In genomic region chr20:63072231-63072791, GRCh38 we compare ENCODE assay signal across 20 cellular contexts.
DNase-seq lines count a peak whose midpoint lies in the region; ATAC-seq, FAIRE-seq and TF ChIP-seq lines count a peak whose summit lies in the region.
"Had no signal": no experiment of that assay in that cellular context is flagged by ENCODE, and none has a peak within 500 bp of the region (broad histone marks: within the 10 kb centered on the region; RNA-seq: fewer than 3 reads in every experiment).

No MANE protein-coding gene starts in this region.

- CTCF ChIA-PET in A549 (lab: Yijun Ruan, JAX): interaction anchor here (1.1 to 1.6 kb wide), 4 partner anchors 8 to 163 kb away, joined by 3 to 6 read pairs (median 4); no protein-coding TSS in a partner anchor
- CTCF ChIA-PET in H1 (lab: Charles Lee; ENCODE audit: partially characterized antibody): interaction anchor here (1.3 to 1.9 kb wide), 4 partner anchors 10 to 101 kb away, joined by 3 to 7 read pairs (median 6); no protein-coding TSS in a partner anchor

- H2AFZ ChIP-seq in H1 (ENCODE audit: low read length): no peak overlapping the region
- no peak overlapping the region for H2AFZ ChIP-seq in neural progenitor cell (replicated peaks)

- H3K23ac ChIP-seq in H1 (ENCODE audit: insufficient read length): no peak overlapping the region

- H3K27ac ChIP-seq in A549 (peak overlapping the region in 1 of 2 experiments; percentile 21; a peak in 1 of 6 replicates), H1 (ENCODE audit: low read depth, low read length) (no peak overlapping the region), neural progenitor cell (no peak overlapping the region)
- H3K27ac ChIP-seq: adrenal gland, neutrophil, SJSA1 had no signal

- H3K9me3 ChIP-seq in A549: peaks cover 14% of the 10 kb centered on the region; the same call in 2 of the 3 replicates
- no peaks in the 10 kb centered on the region for H3K9me3 ChIP-seq in ES-I3 (ENCODE audit: control insufficient read depth, insufficient read depth, low read length)
- no peaks in the 10 kb centered on the region; a peak in 1 of 4 replicates for H3K9me3 ChIP-seq in H1 (ENCODE audit: insufficient read depth in 2 of 2, low read depth in 1 of 2, low read length in 1 of 2)
- peaks cover under 1% of the 10 kb centered on the region for H3K9me3 ChIP-seq in neural progenitor cell (ENCODE audit: low read depth)
- H3K9me3 ChIP-seq: neutrophil had no signal

- H3K9me3 Mint-ChIP-seq in neural progenitor cell: peaks cover 11% of the 10 kb centered on the region

- no peak overlapping the region for H3K27ac Mint-ChIP-seq in neural progenitor cell
- H3K27ac Mint-ChIP-seq: T-helper 1 cell treated with Interleukin-12 subunit alpha and Interleukin-12 subunit beta and Interleukin-4 antibody, amounts not matched to agents 30 μg/mL and 1 μg/mL, for 36 hours had no signal

- FAIRE-seq in A549 (lab: Jason Lieb, UNC) (no peak), H1 (lab: Jason Lieb, UNC) (no peak)
- FAIRE-seq: frontal cortex, GM12892, H54 had no signal

- WGBS in A549 (ENCODE audit: missing lambda C conversion rate): 38% methylated on average over 28 of the region's 52 CpGs
- 18% methylated on average over 8 of the region's 52 CpGs; no CpG with 5 or more reads in 1 of the 2 experiments for WGBS in H1 (ENCODE audit: extremely low coverage in 1 of 2, insufficient coverage in 1 of 2, insufficient read length in 1 of 2, insufficient replicate concordance in 2 of 2, low coverage in 1 of 2, low lambda C conversion rate in 2 of 2, missing lambda C conversion rate in 1 of 2), 2 experiments

- peaks cover 45% of the 10 kb centered on the region for H3K27me3 Mint-ChIP-seq in neural progenitor cell (ENCODE audit: insufficient read depth, low read depth)

- H2BK12ac ChIP-seq in H1 (ENCODE audit: low read depth, low read length): no peak overlapping the region

- no peaks in the 10 kb centered on the region for H3K79me1 ChIP-seq in H1 (ENCODE audit: low read depth, low read length)

- no peak overlapping the region for H4K91ac ChIP-seq in H1 (replicated peaks; ENCODE audit: insufficient read length, low read length)

- H3K18ac ChIP-seq in H1 (ENCODE audit: extremely low read depth, low read length): no peak overlapping the region

- POLR2A ChIA-PET in A549 (lab: Yijun Ruan, JAX) (interaction anchor here (0.6 kb wide), 1 partner anchor 12 kb away, joined by 4 read pairs; no protein-coding TSS in a partner anchor), H1 (lab: Charles Lee; ENCODE audit: partially characterized antibody) (interaction anchor here (0.7 kb wide), 1 partner anchor 30 kb away, joined by 4 read pairs; no protein-coding TSS in a partner anchor)

- no peak overlapping the region for H2BK20ac ChIP-seq in H1 (ENCODE audit: low read length)

- DNase-seq in A549 (ENCODE audit: low read depth in 1 of 2, low spot score in 1 of 2) (no peak), H1 (ENCODE audit: low read depth in 1 of 2, low spot score in 2 of 2) (no peak), neural progenitor cell (ENCODE audit: low spot score) (no peak), GM20000 (ENCODE audit: low spot score) (no peak)
- DNase-seq: activated CD8-positive, alpha-beta memory T cell treated with anti-CD3 and anti-CD28 coated beads, Interleukin-2, amount 50 U/mL, for 48 hours; adrenal gland; DMS79; Kasumi-1; NCI-H1048; NCI-H187 treated with DMSO at 0.1 percent for 48 hours had no signal

- H4K5ac ChIP-seq in H1 (ENCODE audit: insufficient read length, low read depth, low read length): no peak overlapping the region

- H3K9ac ChIP-seq in ES-I3 (ENCODE audit: low read depth, low read length) (peak overlapping the region; percentile 24; the same call in 1 of the 2 replicates), H1 (replicated peaks in 1 of 4; ENCODE audit: extremely low read depth in 1 of 4, low read depth in 3 of 4, low read length in 3 of 4) (no peak overlapping the region), neural progenitor cell (no peak overlapping the region)

- no peak overlapping the region for H3K4me3 Mint-ChIP-seq in neural progenitor cell
- H3K4me3 Mint-ChIP-seq: T-helper 1 cell treated with Interleukin-12 subunit alpha and Interleukin-12 subunit beta and Interleukin-4 antibody, amounts not matched to agents 30 μg/mL and 1 μg/mL, for 36 hours had no signal

- H2BK15ac ChIP-seq in H1 (ENCODE audit: low read length): no peak overlapping the region

- H2BK120ac ChIP-seq in H1 (replicated peaks; ENCODE audit: low read depth, low read length): no peak overlapping the region

- ATAC-seq in A549: no peak
- no peak for ATAC-seq in HG02610 (IDR thresholded peaks at IDR 0.05; ENCODE audit: unreplicated experiment)
- no peak for ATAC-seq in GM21717 (IDR thresholded peaks at IDR 0.05; ENCODE audit: unreplicated experiment)
- ATAC-seq: left colon had no signal

- peaks cover 8% of the 10 kb centered on the region for H3K4me1 Mint-ChIP-seq in neural progenitor cell

- no peaks in the 10 kb centered on the region for H3K36me3 ChIP-seq in ES-I3 (ENCODE audit: insufficient read depth, low read length)
- no peaks in the 10 kb centered on the region for H3K36me3 ChIP-seq in H1 (ENCODE audit: control insufficient read depth in 2 of 4, insufficient read depth in 4 of 4, low read length in 3 of 4)
- no peaks in the 10 kb centered on the region for H3K36me3 ChIP-seq in neural progenitor cell
- H3K36me3 ChIP-seq: adrenal gland, neutrophil, SJSA1 had no signal

- peaks cover 9 to 26% (median 19%) of the 10 kb centered on the region in 4 experiments for H3K27me3 ChIP-seq in H1 (replicated peaks in 1 of 4; ENCODE audit: control insufficient read depth in 3 of 4, extremely low read depth in 1 of 4, insufficient read depth in 3 of 4, low read length in 3 of 4)
- peaks cover 75% of the 10 kb centered on the region for H3K27me3 ChIP-seq in neural progenitor cell

- no peak for TF ChIP-seq EP300 in A549 (IDR thresholded peaks at IDR 0.05)
- no peak for TF ChIP-seq EP300 in H1 (IDR thresholded peaks at IDR 0.05; ENCODE audit: borderline replicate concordance in 1 of 2, low read depth in 2 of 2, low read length in 2 of 2)

- no peak overlapping the region for H3K56ac ChIP-seq in H1 (replicated peaks; ENCODE audit: insufficient read length, low read depth, low read length)

- no peak for TF ChIP-seq POLR2A in A549 (IDR thresholded peaks at IDR 0.05; ENCODE audit: low read length)
- no peak for TF ChIP-seq POLR2A in H1 (IDR thresholded peaks at IDR 0.05; ENCODE audit: control extremely low read depth in 1 of 2, low read depth in 2 of 2, low read length in 2 of 2)

- H3K4me2 ChIP-seq in A549: peak overlapping the region; percentile 73
- peak overlapping the region; percentile 59 to 80 for H3K4me2 ChIP-seq in H1 (ENCODE audit: insufficient read depth in 1 of 2, low read depth in 2 of 2, low read length in 2 of 2)
- H3K4me2 ChIP-seq in neural progenitor cell: peak overlapping the region; percentile 61

- no peak overlapping the region for H4K8ac ChIP-seq in H1 (ENCODE audit: extremely low read depth, insufficient read depth, low read length)

- no peak for TF ChIP-seq CTCF in A549 (IDR thresholded peaks at IDR 0.05)
- TF ChIP-seq CTCF in H1 (IDR thresholded peaks at IDR 0.05; ENCODE audit: control extremely low read depth in 1 of 3, insufficient read depth in 1 of 3, low read depth in 1 of 3, low read length in 3 of 3): no peak
- TF ChIP-seq CTCF in neural progenitor cell (IDR thresholded peaks at IDR 0.05): no peak
- no peak for TF ChIP-seq CTCF in GM20000 (IDR thresholded peaks at IDR 0.05; ENCODE audit: extremely low read depth, missing control alignments)

- no peak overlapping the region for H3K4ac ChIP-seq in H1 (replicated peaks; ENCODE audit: insufficient read length, low read depth, low read length)

- no peaks in the 10 kb centered on the region for H3K79me2 ChIP-seq in H1 (ENCODE audit: control insufficient read depth in 1 of 2, insufficient read depth in 2 of 2, low read length in 2 of 2)
- H3K79me2 ChIP-seq in neural progenitor cell (ENCODE audit: low read depth): no peaks in the 10 kb centered on the region

- no peak overlapping the region for H3K14ac ChIP-seq in H1 (ENCODE audit: insufficient read length)

- H3K36me3 Mint-ChIP-seq in neural progenitor cell: peaks cover 2% of the 10 kb centered on the region

- H3K4me1 ChIP-seq in A549: no peaks in the 10 kb centered on the region; the same call in 2 of the 3 replicates
- H3K4me1 ChIP-seq in ES-I3 (ENCODE audit: insufficient read depth, low read length): no peaks in the 10 kb centered on the region
- peaks cover 0 to 6% (median 1%) of the 10 kb centered on the region in 4 experiments; a peak in 5 of 7 replicates for H3K4me1 ChIP-seq in H1 (replicated peaks in 1 of 4; ENCODE audit: control insufficient read depth in 3 of 4, insufficient read depth in 4 of 4, low read length in 3 of 4)
- H3K4me1 ChIP-seq in neural progenitor cell: no peaks in the 10 kb centered on the region
- H3K4me1 ChIP-seq: SJSA1 had no signal

- peaks cover 3% of the 10 kb centered on the region; the same call in 1 of the 2 replicates for H3K23me2 ChIP-seq in H1 (ENCODE audit: low read depth, low read length)

- H2AK5ac ChIP-seq in H1 (ENCODE audit: low read depth, low read length): no peak overlapping the region

- no peak overlapping the region for H2BK5ac ChIP-seq in H1 (ENCODE audit: low read depth, low read length)

- peaks cover 8% of the 10 kb centered on the region for H3F3A ChIP-seq in neural progenitor cell (ENCODE audit: low read depth)

- H4K20me1 ChIP-seq in H1 (replicated peaks in 1 of 2; ENCODE audit: control insufficient read depth in 1 of 2, insufficient read depth in 2 of 2, low read length in 2 of 2): no peaks in the 10 kb centered on the region
- peaks cover 31% of the 10 kb centered on the region for H4K20me1 ChIP-seq in neural progenitor cell (ENCODE audit: low read depth)

- no peak for TF ChIP-seq RAD21 in A549 (conservative IDR thresholded peaks at IDR 0.05 in 1 of 2, IDR thresholded peaks at IDR 0.05 in 1 of 2)
- TF ChIP-seq RAD21 in H1 (IDR thresholded peaks at IDR 0.05 in 1 of 2, conservative IDR thresholded peaks at IDR 0.05 in 1 of 2; ENCODE audit: low read depth in 2 of 2, low read length in 2 of 2): no peak

- peak overlapping the region; percentile 34 for H3K4me3 ChIP-seq in A549
- peak overlapping the region; percentile 1 to 60 (median 8); a peak in 4 of 8 replicates for H3K4me3 ChIP-seq in H1 (ENCODE audit: extremely low read depth in 1 of 4, insufficient read depth in 2 of 4, low read depth in 3 of 4, low read length in 4 of 4)
- peak overlapping the region; percentile 34 for H3K4me3 ChIP-seq in neural progenitor cell
- H3K4me3 ChIP-seq: adrenal gland, SJSA1 had no signal

TF ChIP-seq in A549, 52 proteins besides CTCF, POLR2A, EP300 and RAD21 (continues in another document):
- no peak for TF ChIP-seq NFE2L2 (conservative IDR thresholded peaks at IDR 0.05; ENCODE audit: low read length)
- TF ChIP-seq GATA3 (IDR thresholded peaks at IDR 0.05; ENCODE audit: borderline replicate concordance): no peak

TF ChIP-seq in H1, 55 proteins besides CTCF, POLR2A, EP300 and RAD21:
- TF ChIP-seq KDM4A (IDR thresholded peaks at IDR 0.05; ENCODE audit: low read depth, low read length, severe bottlenecking) (peak; percentile 14), RBBP5 (IDR thresholded peaks at IDR 0.05; ENCODE audit: borderline replicate concordance, low read depth, low read length) (no peak), EZH2 (IDR thresholded peaks at IDR 0.05; ENCODE audit: low read depth, low read length, severe bottlenecking) (peak; percentile 56)
